Comparison of ENCODE assay signal across 3 cellular contexts in the genomic region with DNA sequence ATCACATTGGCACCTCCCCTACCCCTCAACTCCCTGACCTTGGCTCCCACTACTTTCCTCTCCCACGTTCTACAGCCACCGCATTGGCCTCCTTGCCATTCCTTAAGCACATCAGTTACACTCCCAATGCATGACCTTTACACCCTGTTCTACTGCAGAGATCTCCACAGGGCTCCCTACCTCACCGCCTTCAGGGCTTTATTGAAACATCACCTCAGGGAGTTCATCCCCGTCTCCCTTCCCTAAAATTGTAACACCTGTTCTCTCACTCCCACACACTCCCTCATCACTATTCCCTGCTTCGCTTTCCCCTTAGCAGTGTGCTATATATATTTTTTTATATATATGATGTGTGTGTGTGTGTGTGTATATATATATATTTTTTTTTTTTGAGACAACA. TPM values are rescaled to one million over a fixed set of nuclear protein-coding genes. Genes with fewer than 3 reads are reported as not detected.
"Had no signal": no experiment of that assay in that cellular context is flagged by ENCODE, and none has a peak within 500 bp of the region (broad histone marks: within the 10 kb centered on the region; RNA-seq: fewer than 3 reads in every experiment).

No MANE protein-coding gene starts in this region.

- DNase-seq: GDM1, GF-D8 had no signal

- ATAC-seq: GM12878 had no signal

- H3K4me3 ChIP-seq: GM12878 had no signal

RNA-seq across cellular contexts. Expression of a gene that starts 18.5 kb away (rescaled TPM):
- total RNA-seq: GM12878 had no signal
